ENCODE assay signal across 12 cellular contexts in the genomic region with DNA sequence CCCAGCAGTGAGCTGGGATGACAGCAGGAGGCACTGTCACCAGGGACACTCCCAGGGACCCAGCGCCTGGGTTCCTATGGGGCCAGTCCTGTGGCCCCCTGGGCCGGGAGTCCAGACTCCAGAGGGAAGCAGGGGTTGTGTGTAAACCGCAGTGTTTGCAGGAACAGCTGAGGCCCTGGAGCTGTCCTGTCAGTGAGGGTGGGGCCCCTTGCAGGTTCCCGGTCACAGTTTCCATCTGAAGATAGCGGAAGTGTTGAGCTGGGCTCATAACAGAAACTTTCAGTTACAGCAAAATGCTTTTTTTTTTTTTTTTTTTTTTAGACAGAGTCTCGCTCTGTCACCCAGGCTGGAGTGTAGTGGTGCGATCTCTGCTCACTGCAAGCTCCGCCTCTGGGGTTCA. TPM values are rescaled to one million over a fixed set of nuclear protein-coding genes. Genes with fewer than 3 reads are reported as not detected.
DNase-seq lines count a peak whose midpoint lies in the region; ATAC-seq and TF ChIP-seq lines count a peak whose summit lies in the region.
"Had no signal": no experiment of that assay in that cellular context is flagged by ENCODE, and none has a peak within 500 bp of the region (broad histone marks: within the 10 kb centered on the region; RNA-seq: fewer than 3 reads in every experiment).

No MANE protein-coding gene starts in this region.

- intact Hi-C loops in mucosa of descending colon (cut with DNase I, micrococcal nuclease) (loop anchor here in 1 of 2 donors (10.0 kb wide), 1 partner anchor 151 kb away; no protein-coding TSS in a partner anchor), vagina (cut with DNase I) (no loop called here), dorsolateral prefrontal cortex (cut with DNase I) (loop anchor here in 1 of 2 donors (10.0 kb wide), 1 partner anchor 151 kb away; no protein-coding TSS in a partner anchor)

- DNase-seq in GM10248 (ENCODE audit: extremely low spot score) (peak; percentile 48), Kasumi-1 (lab: John Stamatoyannopoulos, UW) (peak; percentile 30 to 38), mucosa of descending colon (no peak), vagina (ENCODE audit: extremely low spot score in 2 of 2) (no peak), DMS79 treated with DMSO at 0.1 percent for 48 hours (lab: John Stamatoyannopoulos, UW) (no peak), type B pancreatic cell (ENCODE audit: extremely low spot score, unreplicated experiment) (no peak), dorsolateral prefrontal cortex (no peak)
- DNase-seq in activated T-cell treated with anti-CD3 and anti-CD28 coated beads, Interleukin-2, amount 50 U/mL, for 24 hours: peak; percentile 63
- DNase-seq: CD8-positive, alpha-beta T cell; NCI-H1092 treated with DMSO at 0.1 percent for 48 hours; NCI-H774 had no signal

- H3K27me3 ChIP-seq in vagina (no peaks in the 10 kb centered on the region), dorsolateral prefrontal cortex (no peaks in the 10 kb centered on the region)

- H3K4me1 ChIP-seq in mucosa of descending colon (ENCODE audit: low read depth) (no peaks in the 10 kb centered on the region), vagina (no peaks in the 10 kb centered on the region)
- H3K4me1 ChIP-seq: neural progenitor cell had no signal

- no peak for TF ChIP-seq CTCF in GM10248 (IDR thresholded peaks at IDR 0.05; ENCODE audit: control extremely low read depth, extremely low read depth, low read depth, missing control alignments)
- no peak for TF ChIP-seq CTCF in mucosa of descending colon (IDR thresholded peaks at IDR 0.05)
- TF ChIP-seq CTCF in vagina (IDR thresholded peaks at IDR 0.05): no peak
- no peak for TF ChIP-seq CTCF in type B pancreatic cell (conservative IDR thresholded peaks at IDR 0.05)
- TF ChIP-seq CTCF in dorsolateral prefrontal cortex (IDR thresholded peaks at IDR 0.05 in 54 of 56, conservative IDR thresholded peaks at IDR 0.05 in 2 of 56; ENCODE audit: low read depth in 1 of 56, partially characterized antibody in 56 of 56): no peak

- peak; percentile 56 for ATAC-seq in mucosa of descending colon
- ATAC-seq: CD8-positive, alpha-beta T cell had no signal

- H3K4me1 Mint-ChIP-seq in activated T-cell treated with anti-CD3 and anti-CD28 coated beads, Interleukin-2, amount 50 U/mL, for 24 hours (ENCODE audit: low read depth): peaks cover 26% of the 10 kb centered on the region
- H3K4me1 Mint-ChIP-seq in type B pancreatic cell (ENCODE audit: unreplicated experiment): peaks cover 6% of the 10 kb centered on the region
- H3K4me1 Mint-ChIP-seq: neural progenitor cell had no signal

- H3K36me3 Mint-ChIP-seq in activated T-cell treated with anti-CD3 and anti-CD28 coated beads, Interleukin-2, amount 50 U/mL, for 24 hours (ENCODE audit: low read depth): peaks cover 61% of the 10 kb centered on the region
- H3K36me3 Mint-ChIP-seq in type B pancreatic cell: peaks cover 5% of the 10 kb centered on the region

- no peak for TF ChIP-seq POLR2A in vagina (IDR thresholded peaks at IDR 0.05)

- H3K27me3 Mint-ChIP-seq in activated T-cell treated with anti-CD3 and anti-CD28 coated beads, Interleukin-2, amount 50 U/mL, for 24 hours: no peaks in the 10 kb centered on the region
- no peaks in the 10 kb centered on the region for H3K27me3 Mint-ChIP-seq in type B pancreatic cell

- H3K9me3 Mint-ChIP-seq in activated T-cell treated with anti-CD3 and anti-CD28 coated beads, Interleukin-2, amount 50 U/mL, for 24 hours: no peaks in the 10 kb centered on the region
- H3K9me3 Mint-ChIP-seq in type B pancreatic cell: no peaks in the 10 kb centered on the region
- H3K9me3 Mint-ChIP-seq: CD8-positive, alpha-beta T cell; neural progenitor cell had no signal

- POLR2A ChIA-PET in GM10248 (lab: Yijun Ruan, JAX): interaction anchor here (1.4 kb wide), 1 partner anchor 19 kb away, joined by 3 read pairs; no protein-coding TSS in a partner anchor

- H3K36me3 ChIP-seq in mucosa of descending colon (ENCODE audit: low read depth) (peaks cover 4% of the 10 kb centered on the region), vagina (peaks cover 0 to 28% of the 10 kb centered on the region in 2 donors)
- H3K36me3 ChIP-seq: neural progenitor cell had no signal

- CTCF ChIA-PET in GM10248 (lab: Yijun Ruan, JAX): interaction anchor here (1.1 to 2.4 kb wide), 3 partner anchors 14 to 22 kb away, joined by 3 to 14 read pairs (median 3); a partner anchor contains a TSS

- peak overlapping the region; percentile 83 for H3K27ac Mint-ChIP-seq in activated T-cell treated with anti-CD3 and anti-CD28 coated beads, Interleukin-2, amount 50 U/mL, for 24 hours
- no peak overlapping the region for H3K27ac Mint-ChIP-seq in type B pancreatic cell
- H3K27ac Mint-ChIP-seq: CD8-positive, alpha-beta T cell; neural progenitor cell had no signal

- H3K4me3 Mint-ChIP-seq in activated T-cell treated with anti-CD3 and anti-CD28 coated beads, Interleukin-2, amount 50 U/mL, for 24 hours: no peak overlapping the region
- no peak overlapping the region for H3K4me3 Mint-ChIP-seq in type B pancreatic cell
- H3K4me3 Mint-ChIP-seq: CD8-positive, alpha-beta T cell; neural progenitor cell had no signal

- H3K9me3 ChIP-seq in mucosa of descending colon: no peaks in the 10 kb centered on the region
- H3K9me3 ChIP-seq in vagina: no peaks in the 10 kb centered on the region

- H3K4me3 ChIP-seq in mucosa of descending colon (no peak overlapping the region), vagina (no peak overlapping the region), dorsolateral prefrontal cortex (no peak overlapping the region)
- H3K4me3 ChIP-seq: neural progenitor cell had no signal

- H3K27ac ChIP-seq in vagina (no peak overlapping the region), dorsolateral prefrontal cortex (no peak overlapping the region)
- H3K27ac ChIP-seq: neural progenitor cell had no signal

RNA-seq across cellular contexts. Expression of a gene that starts 17.7 kb away (rescaled TPM):
- total RNA-seq in mucosa of descending colon: 10 to 100 TPM; 51.8 to 58.6 (median 56.7) TPM
- total RNA-seq in vagina: 77.6 TPM
- total RNA-seq in type B pancreatic cell (ENCODE audit: low replicate concordance): 68.9 and 71.6 TPM in 2 replicates
- total RNA-seq in dorsolateral prefrontal cortex: 10 to 100 TPM; 36.6 to 99.4 (median 58.0) TPM

RNA-seq across cellular contexts. Expression of a gene that starts 18.1 kb away (rescaled TPM):
- 10 to 100 TPM; 12.5 to 21.9 (median 19.6) TPM for total RNA-seq in mucosa of descending colon
- 5.2 TPM for total RNA-seq in vagina
- 12.1 and 13.9 TPM in 2 replicates for total RNA-seq in type B pancreatic cell (ENCODE audit: low replicate concordance)
- 10 to 100 TPM in 3 of 120 experiments, 1 to 10 TPM in 117; 2.5 to 11.7 (median 5.9) TPM for total RNA-seq in dorsolateral prefrontal cortex

RNA-seq across cellular contexts. Expression of a gene that starts 18.1 kb away (rescaled TPM):
- 10 to 100 TPM; 57.2 to 61.3 (median 59.8) TPM for total RNA-seq in mucosa of descending colon
- total RNA-seq in vagina: 51.3 TPM
- total RNA-seq in type B pancreatic cell (ENCODE audit: low replicate concordance): 76.9 and 90.6 TPM in 2 replicates
- 10 to 100 TPM; 39.8 to 90.1 (median 58.7) TPM for total RNA-seq in dorsolateral prefrontal cortex

RNA-seq across cellular contexts. Expression of a gene that starts 38.0 kb away (rescaled TPM):
- total RNA-seq in mucosa of descending colon (10 to 100 TPM; 60.9 to 65.8 (median 65.8) TPM), vagina (83.0 TPM), type B pancreatic cell (ENCODE audit: low replicate concordance) (60.4 and 62.0 TPM in 2 replicates), dorsolateral prefrontal cortex (100 to 1,000 TPM in 118 of 120 experiments, 10 to 100 TPM in 2; 93.9 to 197 (median 126) TPM)

RNA-seq across cellular contexts. Expression of a gene that starts 59.9 kb away (rescaled TPM):
- 10 to 100 TPM; 22.6 to 26.5 (median 25.6) TPM for total RNA-seq in mucosa of descending colon
- total RNA-seq in vagina: 7.6 TPM
- total RNA-seq in type B pancreatic cell (ENCODE audit: low replicate concordance): 17.9 and 18.1 TPM in 2 replicates
- total RNA-seq in dorsolateral prefrontal cortex: 10 to 100 TPM; 18.4 to 58.7 (median 34.5) TPM

Comparison
In these comparisons a context has a peak if more than half of its experiments do, and no peak if none do; other contexts are left out.
1. DNase-seq: peak in GM10248 (single experiment), Kasumi-1 (2 of 2) and activated T-cell treated with anti-CD3 and anti-CD28 coated beads, Interleukin-2, amount 50 U/mL, for 24 hours (single experiment); none in mucosa of descending colon (0 of 3), vagina (0 of 2), DMS79 treated with DMSO at 0.1 percent for 48 hours (single experiment), type B pancreatic cell (single experiment) and dorsolateral prefrontal cortex (0 of 10).